ENCODE assay signal across 22 cellular contexts in the genomic region with DNA sequence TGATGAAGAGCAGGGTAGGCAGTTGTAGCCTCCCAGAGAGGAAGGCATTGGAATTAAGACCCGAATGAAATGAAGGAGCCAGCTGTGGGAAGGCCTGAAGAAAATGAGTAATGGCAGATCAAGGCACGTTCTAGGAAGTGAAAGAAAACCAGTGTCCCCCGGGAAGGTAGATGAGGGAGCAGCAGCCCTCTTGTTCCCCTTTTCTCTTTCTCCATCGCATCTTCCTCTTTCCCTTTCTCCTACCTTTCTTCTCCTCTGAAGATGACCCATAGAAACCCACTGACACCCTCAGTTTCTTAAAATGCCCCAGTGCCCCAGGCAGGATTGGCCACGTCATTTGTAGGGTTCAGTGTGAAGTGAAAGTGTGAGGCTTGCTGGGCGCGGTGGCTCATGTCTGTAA.
"Had no signal": no experiment of that assay in that cellular context is flagged by ENCODE, and none has a peak within 500 bp of the region (broad histone marks: within the 10 kb centered on the region; RNA-seq: fewer than 3 reads in every experiment).

No MANE protein-coding gene starts in this region.

- H3K4me1 Mint-ChIP-seq: activated CD4-positive, alpha-beta memory T cell treated with anti-CD3 and anti-CD28 coated beads, Interleukin-2, amount 10 ng/mL, durations not matched to agents 7 days and 5 days; activated CD4-positive, alpha-beta T cell treated with anti-CD3 and anti-CD28 coated beads, Interleukin-2, amount 10 ng/mL, durations not matched to agents 7 days and 5 days; activated naive CD4-positive, alpha-beta T cell treated with anti-CD3 and anti-CD28 coated beads, Interleukin-2, amount 10 ng/mL, durations not matched to agents 7 days and 5 days; activated naive CD8-positive, alpha-beta T cell treated with anti-CD3 and anti-CD28 coated beads, Interleukin-2, amount 10 ng/mL, durations not matched to agents 7 days and 5 days; T-helper 17 cell had no signal

- H3K4me3 Mint-ChIP-seq: activated CD4-positive, alpha-beta memory T cell treated with anti-CD3 and anti-CD28 coated beads, Interleukin-2, amount 10 ng/mL, durations not matched to agents 7 days and 5 days; activated CD4-positive, alpha-beta T cell treated with anti-CD3 and anti-CD28 coated beads, Interleukin-2, amount 10 ng/mL, durations not matched to agents 7 days and 5 days; activated naive CD4-positive, alpha-beta T cell treated with anti-CD3 and anti-CD28 coated beads, Interleukin-2, amount 10 ng/mL, durations not matched to agents 7 days and 5 days; activated naive CD8-positive, alpha-beta T cell treated with anti-CD3 and anti-CD28 coated beads, Interleukin-2, amount 10 ng/mL, durations not matched to agents 7 days and 5 days; activated T-cell treated with anti-CD3 and anti-CD28 coated beads, Interleukin-2, amount 50 U/mL, for 24 hours; natural killer cell treated with Interleukin-12 subunit alpha and Interleukin-12 subunit beta and Interleukin-15 and Interleukin-18, amount 100 ng/mL, for 72 hours; T-helper 17 cell had no signal

- H3K27me3 Mint-ChIP-seq: activated CD4-positive, alpha-beta memory T cell treated with anti-CD3 and anti-CD28 coated beads, Interleukin-2, amount 10 ng/mL, durations not matched to agents 7 days and 5 days; activated naive CD4-positive, alpha-beta T cell treated with anti-CD3 and anti-CD28 coated beads, Interleukin-2, amount 10 ng/mL, durations not matched to agents 7 days and 5 days; activated T-cell treated with anti-CD3 and anti-CD28 coated beads, Interleukin-2, amount 50 U/mL, for 24 hours; T-helper 17 cell had no signal

- H3K36me3 Mint-ChIP-seq: activated naive CD4-positive, alpha-beta T cell treated with anti-CD3 and anti-CD28 coated beads, Interleukin-2, amount 10 ng/mL, durations not matched to agents 7 days and 5 days; activated naive CD8-positive, alpha-beta T cell treated with anti-CD3 and anti-CD28 coated beads, Interleukin-2, amount 10 ng/mL, durations not matched to agents 7 days and 5 days; natural killer cell treated with Interleukin-12 subunit alpha and Interleukin-12 subunit beta and Interleukin-15 and Interleukin-18, amount 100 ng/mL, for 72 hours had no signal

- H3K9me3 Mint-ChIP-seq: activated CD4-positive, alpha-beta memory T cell treated with anti-CD3 and anti-CD28 coated beads, Interleukin-2, amount 10 ng/mL, durations not matched to agents 7 days and 5 days; activated CD4-positive, alpha-beta T cell treated with anti-CD3 and anti-CD28 coated beads, Interleukin-2, amount 10 ng/mL, durations not matched to agents 7 days and 5 days; activated naive CD4-positive, alpha-beta T cell treated with anti-CD3 and anti-CD28 coated beads, Interleukin-2, amount 10 ng/mL, durations not matched to agents 7 days and 5 days; activated naive CD8-positive, alpha-beta T cell treated with anti-CD3 and anti-CD28 coated beads, Interleukin-2, amount 10 ng/mL, durations not matched to agents 7 days and 5 days; activated T-cell treated with anti-CD3 and anti-CD28 coated beads, Interleukin-2, amount 50 U/mL, for 24 hours; natural killer cell treated with Interleukin-12 subunit alpha and Interleukin-12 subunit beta and Interleukin-15 and Interleukin-18, amount 100 ng/mL, for 72 hours had no signal

- DNase-seq: activated CD4-positive, alpha-beta memory T cell treated with anti-CD3 and anti-CD28 coated beads, Interleukin-2, amount 10 ng/mL, durations not matched to agents 7 days and 5 days; activated CD4-positive, alpha-beta T cell treated with anti-CD3 and anti-CD28 coated beads for 1 hour; activated CD4-positive, alpha-beta T cell treated with anti-CD3 and anti-CD28 coated beads, Interleukin-2, amount 10 ng/mL, durations not matched to agents 7 days and 5 days; activated CD8-positive, alpha-beta memory T cell treated with anti-CD3 and anti-CD28 coated beads, Interleukin-2, amount 50 U/mL, for 48 hours; activated gamma-delta T cell; activated naive CD4-positive, alpha-beta T cell treated with anti-CD3 and anti-CD28 coated beads, Interleukin-2, amount 10 ng/mL, durations not matched to agents 7 days and 5 days; activated naive CD8-positive, alpha-beta T cell treated with anti-CD3 and anti-CD28 coated beads, Interleukin-2, amount 10 ng/mL, durations not matched to agents 7 days and 5 days; activated T-cell treated with anti-CD3 and anti-CD28 coated beads, Interleukin-2, amount 50 U/mL, for 24 hours; caudate nucleus; foreskin keratinocyte; heart right ventricle; kidney glomerular epithelial cell; left lung; mucosa of descending colon; right cardiac atrium; stimulated activated CD4-positive, alpha-beta T cell treated with anti-CD3 and anti-CD28 coated beads, Interleukin-15, amount 100 ng/mL, for 24 hours; stimulated activated CD4-positive, alpha-beta T cell treated with anti-CD3 and anti-CD28 coated beads, Interleukin-2, amount 100 ng/mL, for 24 hours; stimulated activated naive CD4-positive, alpha-beta T cell; T-helper 17 cell; T1000; tibial artery had no signal

- ATAC-seq: foreskin keratinocyte; heart right ventricle; left lung; mucosa of descending colon; natural killer cell treated with Interleukin-12 subunit alpha and Interleukin-12 subunit beta and Interleukin-15 and Interleukin-18, amount 100 ng/mL, for 72 hours; right cardiac atrium; T-helper 17 cell had no signal

- H3K27ac Mint-ChIP-seq: activated CD4-positive, alpha-beta memory T cell treated with anti-CD3 and anti-CD28 coated beads, Interleukin-2, amount 10 ng/mL, durations not matched to agents 7 days and 5 days; activated CD4-positive, alpha-beta T cell treated with anti-CD3 and anti-CD28 coated beads, Interleukin-2, amount 10 ng/mL, durations not matched to agents 7 days and 5 days; activated naive CD4-positive, alpha-beta T cell treated with anti-CD3 and anti-CD28 coated beads, Interleukin-2, amount 10 ng/mL, durations not matched to agents 7 days and 5 days; activated naive CD8-positive, alpha-beta T cell treated with anti-CD3 and anti-CD28 coated beads, Interleukin-2, amount 10 ng/mL, durations not matched to agents 7 days and 5 days; activated T-cell treated with anti-CD3 and anti-CD28 coated beads, Interleukin-2, amount 50 U/mL, for 24 hours; natural killer cell treated with Interleukin-12 subunit alpha and Interleukin-12 subunit beta and Interleukin-15 and Interleukin-18, amount 100 ng/mL, for 72 hours; T-helper 17 cell had no signal
